8 cellular contexts compared by ENCODE assay signal in the genomic region with DNA sequence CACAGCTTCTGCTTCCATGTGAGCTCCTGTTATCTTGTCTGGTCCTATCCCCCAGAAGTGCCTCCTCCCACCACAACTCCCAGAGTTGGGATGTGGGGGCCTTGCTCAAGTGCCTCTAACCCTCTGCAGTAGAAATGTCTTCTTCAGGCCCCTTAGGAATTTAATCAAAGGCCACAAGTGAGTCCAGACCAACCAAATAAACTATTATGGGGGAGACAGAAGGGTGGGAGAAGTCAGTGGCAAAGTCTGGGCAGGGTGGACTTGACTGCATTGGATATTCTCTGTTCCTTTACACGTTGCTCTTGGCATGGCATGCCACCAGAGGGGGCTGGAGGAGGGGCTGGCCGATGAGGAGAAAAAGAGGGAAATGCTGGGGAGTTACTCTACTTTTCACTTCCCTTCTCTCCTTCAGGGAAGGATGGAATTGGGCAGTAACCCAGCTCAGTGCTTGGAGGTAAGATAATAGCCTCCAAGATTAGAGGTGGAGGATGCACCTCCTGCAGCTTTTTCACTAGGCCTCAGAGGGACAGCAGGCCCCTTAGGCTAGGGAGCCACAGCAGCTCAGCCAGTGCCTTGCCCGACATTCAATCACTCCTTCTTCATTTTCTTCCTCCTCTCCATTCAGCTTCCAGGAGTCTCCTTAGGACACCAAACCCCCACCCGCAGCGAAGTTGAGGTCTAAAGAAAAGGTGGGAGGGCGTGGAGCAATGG. TPM values are rescaled to one million over a fixed set of nuclear protein-coding genes. Genes with fewer than 3 reads are reported as not detected.
DNase-seq lines count a peak whose midpoint lies in the region; ATAC-seq and TF ChIP-seq lines count a peak whose summit lies in the region.

No MANE protein-coding gene starts in this region.

- peaks cover 40% of the 10 kb centered on the region for H3K36me3 Mint-ChIP-seq in stimulated activated effector memory CD8-positive, alpha-beta T cell treated with anti-CD3 and anti-CD28 coated beads, Interleukin-12 subunit alpha, Interleukin-12 subunit beta, amount 100 ng/mL, for 72 hours

- H3K27me3 ChIP-seq in A673 (replicated peaks; ENCODE audit: insufficient read depth, low read depth, low read length, poor library complexity) (no peaks in the 10 kb centered on the region), PC-9 (ENCODE audit: insufficient read depth, low read depth) (no peaks in the 10 kb centered on the region), dorsolateral prefrontal cortex (no peaks in the 10 kb centered on the region), MM.1S (replicated peaks; ENCODE audit: insufficient read depth, low read length) (no peaks in the 10 kb centered on the region)

- no peaks in the 10 kb centered on the region for H4K20me1 ChIP-seq in PC-9 (ENCODE audit: insufficient read depth)
- no peaks in the 10 kb centered on the region for H4K20me1 ChIP-seq in MM.1S (ENCODE audit: insufficient read depth, low read length)

- H3K9me2 ChIP-seq in PC-9 (ENCODE audit: insufficient read depth) (no peaks in the 10 kb centered on the region), MM.1S (replicated peaks; ENCODE audit: insufficient read depth, low read length) (no peaks in the 10 kb centered on the region)

- H3K9me3 ChIP-seq in A673 (ENCODE audit: low read depth, low read length, poor library complexity, severe bottlenecking), result no peaks in the 10 kb centered on the region
- no peaks in the 10 kb centered on the region for H3K9me3 ChIP-seq in PC-9 (ENCODE audit: insufficient read depth, low read depth)
- H3K9me3 ChIP-seq in MM.1S (replicated peaks; ENCODE audit: insufficient read depth, low read length), result no peaks in the 10 kb centered on the region

- peak overlapping the region; percentile 99 for H3K27ac Mint-ChIP-seq in stimulated activated effector memory CD8-positive, alpha-beta T cell treated with anti-CD3 and anti-CD28 coated beads, Interleukin-12 subunit alpha, Interleukin-12 subunit beta, amount 100 ng/mL, for 72 hours

- H3K4me2 ChIP-seq in PC-9, result peak overlapping the region; percentile 81
- no peak overlapping the region for H3K4me2 ChIP-seq in MM.1S (ENCODE audit: low read depth, low read length)

- H3K9ac ChIP-seq in MM.1S (ENCODE audit: low read length), result no peak overlapping the region

- H3K4me3 ChIP-seq in A673 (ENCODE audit: low read depth, low read length, poor library complexity, severe bottlenecking) (no peak overlapping the region), GM12864 (ENCODE audit: low read depth, low read length) (no peak overlapping the region), PC-9 (no peak overlapping the region), dorsolateral prefrontal cortex (no peak overlapping the region), MM.1S (ENCODE audit: low read length) (no peak overlapping the region)

- H3K27ac ChIP-seq in A673 (ENCODE audit: low read depth, low read length, poor library complexity, severe bottlenecking) (no peak overlapping the region), PC-9 (peak overlapping the region; percentile 53; the same call in 1 of the 2 replicates), dorsolateral prefrontal cortex (peak overlapping the region in 44 of 59 donors; percentile 14 to 94 (median 83)), MM.1S (ENCODE audit: low read length) (no peak overlapping the region)

- intact Hi-C loops in A673 (cut with micrococcal nuclease; ENCODE audit: unreplicated experiment) (no loop called here), PC-9 (cut with micrococcal nuclease; ENCODE audit: unreplicated experiment) (no loop called here), dorsolateral prefrontal cortex (cut with DNase I) (no loop called here)

- H3K4me3 Mint-ChIP-seq in stimulated activated effector memory CD8-positive, alpha-beta T cell treated with anti-CD3 and anti-CD28 coated beads, Interleukin-12 subunit alpha, Interleukin-12 subunit beta, amount 100 ng/mL, for 72 hours, result peak overlapping the region; percentile 99

- ATAC-seq in stimulated activated effector memory CD8-positive, alpha-beta T cell treated with anti-CD3 and anti-CD28 coated beads, Interleukin-12 subunit alpha, Interleukin-12 subunit beta, amount 100 ng/mL, for 72 hours, result no peak
- ATAC-seq in HG03108 (IDR thresholded peaks at IDR 0.05; ENCODE audit: unreplicated experiment), result no peak

- DNase-seq in A673 (ENCODE audit: low spot score), result peak; percentile 66
- no peak for DNase-seq in GM12864 (ENCODE audit: low read depth)
- peak in 1 of 2 experiments; percentile 18 for DNase-seq in PC-9
- peak in 1 of 10 donors; percentile 25 for DNase-seq in dorsolateral prefrontal cortex
- no peak for DNase-seq in stimulated activated effector memory CD8-positive, alpha-beta T cell treated with anti-CD3 and anti-CD28 coated beads, Interleukin-12 subunit alpha, Interleukin-12 subunit beta, amount 100 ng/mL, for 72 hours (ENCODE audit: low spot score in 2 of 2)
- DNase-seq in C1 segment of cervical spinal cord (lab: John Stamatoyannopoulos, UW), result no peak
- no peak for DNase-seq in MM.1S

- H3F3A ChIP-seq in PC-9 (ENCODE audit: insufficient read depth, low read depth) (peaks cover 7% of the 10 kb centered on the region; the same call in 1 of the 2 replicates), MM.1S (ENCODE audit: insufficient read depth, low read length) (no peaks in the 10 kb centered on the region)

- H3K79me2 ChIP-seq in PC-9 (ENCODE audit: low read depth) (peaks cover 13% of the 10 kb centered on the region), MM.1S (ENCODE audit: low read length) (0 out of 2 replicates have a peak, but pooled peaks cover 8% of the 10 kb centered on the region)

- H3K4me1 Mint-ChIP-seq in stimulated activated effector memory CD8-positive, alpha-beta T cell treated with anti-CD3 and anti-CD28 coated beads, Interleukin-12 subunit alpha, Interleukin-12 subunit beta, amount 100 ng/mL, for 72 hours, result peaks cover 42% of the 10 kb centered on the region

- H3K9me3 Mint-ChIP-seq in stimulated activated effector memory CD8-positive, alpha-beta T cell treated with anti-CD3 and anti-CD28 coated beads, Interleukin-12 subunit alpha, Interleukin-12 subunit beta, amount 100 ng/mL, for 72 hours, result no peaks in the 10 kb centered on the region

- TF ChIP-seq CTCF in A673 (conservative IDR thresholded peaks at IDR 0.05; ENCODE audit: low read depth, low read length), result peak; percentile 61
- TF ChIP-seq CTCF in GM12864 (IDR thresholded peaks at IDR 0.05; ENCODE audit: low read depth, low read length, missing control alignments), result peak; percentile 54
- TF ChIP-seq CTCF in PC-9 (conservative IDR thresholded peaks at IDR 0.05), result no peak
- TF ChIP-seq CTCF in dorsolateral prefrontal cortex (IDR thresholded peaks at IDR 0.05 in 54 of 56, conservative IDR thresholded peaks at IDR 0.05 in 2 of 56; ENCODE audit: low read depth in 1 of 56, partially characterized antibody in 56 of 56), result peak in 25 of 56 donors; percentile 4 to 42 (median 25)
- TF ChIP-seq CTCF in MM.1S (IDR thresholded peaks at IDR 0.05; ENCODE audit: low read length), result no peak

- H2AFZ ChIP-seq in PC-9, result no peak overlapping the region
- H2AFZ ChIP-seq in MM.1S (ENCODE audit: low read length), result no peak overlapping the region

- POLR2A ChIA-PET in A673 (lab: Charles Lee; ENCODE audit: low non-redundant PET) (no interaction called here), PC-9 (lab: Charles Lee; ENCODE audit: unreplicated experiment) (no interaction called here)

- BruUV-seq in A673 (replicated peaks; lab: Mats Ljungman, UMichigan) (no TSS peak), PC-9 (replicated peaks; lab: Mats Ljungman, UMichigan) (no TSS peak)

- CTCF ChIA-PET in A673 (lab: Charles Lee) (interaction anchor here (0.5 kb wide), 1 partner anchor 97 kb away, joined by 4 read pairs; no protein-coding TSS in a partner anchor), PC-9 (lab: Charles Lee) (no interaction called here)

- H3K4me1 ChIP-seq in A673 (ENCODE audit: insufficient read depth, low read length, poor library complexity, severe bottlenecking) (peaks cover 14% of the 10 kb centered on the region), PC-9 (replicated peaks; ENCODE audit: insufficient read depth) (peaks cover 24% of the 10 kb centered on the region), MM.1S (ENCODE audit: low read length) (no peaks in the 10 kb centered on the region)

- H3K36me3 ChIP-seq in A673 (ENCODE audit: insufficient read depth, low read length, poor library complexity, severe bottlenecking) (no peaks in the 10 kb centered on the region), PC-9 (ENCODE audit: low read depth) (no peaks in the 10 kb centered on the region), MM.1S (replicated peaks; ENCODE audit: insufficient read depth, low read length) (no peaks in the 10 kb centered on the region)

RNA-seq across cellular contexts. Expression of gene AP1G2, which starts 1.2 kb away (rescaled TPM):
- total RNA-seq in A673 (2021) (26.0 and 40.1 TPM in 2 replicates), PC-9 (2021) (128 and 160 TPM in 2 replicates), dorsolateral prefrontal cortex (100 to 1,000 TPM in 99 of 120 experiments, 10 to 100 TPM in 21; 48.8 to 291 (median 147) TPM)

RNA-seq across cellular contexts. Expression of gene JPH4, which starts 9.8 kb away (rescaled TPM):
- total RNA-seq in A673 (2021), result 0.22 TPM in 1 of 2 replicates, not detected in the other
- not detected in 2 replicates for total RNA-seq in PC-9 (2021)
- total RNA-seq in dorsolateral prefrontal cortex, result 100 to 1,000 TPM in 119 of 120 experiments, 10 to 100 TPM in 1; 61.3 to 302 (median 213) TPM

RNA-seq across cellular contexts. Expression of gene THTPA, which starts 12.7 kb away (rescaled TPM):
- total RNA-seq in A673 (2021) (12.3 and 18.9 TPM in 2 replicates), PC-9 (2021) (3.4 and 4.1 TPM in 2 replicates), dorsolateral prefrontal cortex (10 to 100 TPM; 20.2 to 54.1 (median 34.9) TPM)

RNA-seq across cellular contexts. Expression of gene ZFHX2, which starts 17.2 kb away (rescaled TPM):
- total RNA-seq in A673 (2021), result 4.8 and 5.8 TPM in 2 replicates
- 3.7 and 5.3 TPM in 2 replicates for total RNA-seq in PC-9 (2021)
- 10 to 100 TPM; 11.8 to 39.5 (median 21.5) TPM for total RNA-seq in dorsolateral prefrontal cortex

Comparison
In these comparisons a context has a peak if more than half of its experiments do, and no peak if none do; other contexts are left out.
1. H3K27ac ChIP-seq: peak in PC-9 (single experiment) and dorsolateral prefrontal cortex (44 of 59); none in A673 (single experiment) and MM.1S (single experiment).
2. CTCF ChIP-seq: peak in A673 (single experiment) and GM12864 (single experiment); none in PC-9 (single experiment) and MM.1S (single experiment).
3. RNA of gene JPH4, which starts 9.8 kb away (total RNA-seq): 61.3 to 302 TPM in dorsolateral prefrontal cortex; 0.22 TPM in A673 and not detected in PC-9; every median in the first group is over 10 times any median in the second.